17 cellular contexts compared by ENCODE assay signal in the genomic region with DNA sequence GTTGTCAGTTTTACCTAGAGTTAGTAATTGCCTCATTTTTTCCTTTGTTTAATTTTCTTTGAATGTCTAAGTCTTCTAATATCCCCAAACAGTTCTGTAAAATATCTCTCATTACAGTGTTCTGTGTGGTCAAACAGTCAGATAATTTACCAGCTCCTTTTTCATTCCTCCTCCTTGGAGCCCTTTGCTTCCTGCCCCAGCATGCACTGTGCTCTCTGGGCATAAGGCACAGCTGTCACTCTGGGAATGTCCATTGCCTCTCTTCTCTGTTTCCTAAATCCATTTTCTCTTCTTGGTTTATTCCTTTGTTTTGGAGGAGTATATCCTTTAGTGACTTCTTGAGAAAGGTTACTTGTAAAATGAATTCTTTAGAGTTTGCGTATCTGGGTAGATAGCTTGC.
DNase-seq lines count a peak whose midpoint lies in the region; ATAC-seq, FAIRE-seq and TF ChIP-seq lines count a peak whose summit lies in the region.
"Had no signal": no experiment of that assay in that cellular context is flagged by ENCODE, and none has a peak within 500 bp of the region (broad histone marks: within the 10 kb centered on the region; RNA-seq: fewer than 3 reads in every experiment).

No MANE protein-coding gene starts in this region.

- H3K4me1 Mint-ChIP-seq in GM23338, result peaks cover 22% of the 10 kb centered on the region
- H3K4me1 Mint-ChIP-seq in nephron, result peaks cover 51% of the 10 kb centered on the region

- in situ Hi-C loops in K562 (cut with MboI), result no loop called here

- CTCF ChIA-PET in K562 (lab: Yijun Ruan, JAX; ENCODE audit: low intra/inter-chr PET ratio), result no interaction called here

- FAIRE-seq in GM18507 (lab: Jason Lieb, UNC) (peak; percentile 9), K562 (lab: Jason Lieb, UNC) (no peak)
- FAIRE-seq: A549, GM12891 had no signal

- H4K20me1 ChIP-seq in GM23338 (replicated peaks; ENCODE audit: insufficient read depth) (no peaks in the 10 kb centered on the region), K562 (replicated peaks; ENCODE audit: control insufficient read depth, insufficient read depth, low read length) (no peaks in the 10 kb centered on the region)

- no peak for TF ChIP-seq POLR2A in K562 (conservative IDR thresholded peaks at IDR 0.05)

- no peaks in the 10 kb centered on the region for H3K9me3 ChIP-seq in K562 (replicated peaks; ENCODE audit: control insufficient read depth, insufficient read depth, low read depth, low read length)
- H3K9me3 ChIP-seq: A549, BE2C had no signal

- peak overlapping the region; percentile 77; the same call in 1 of the 2 replicates for H2AFZ ChIP-seq in GM23338
- no peak overlapping the region for H2AFZ ChIP-seq in K562 (ENCODE audit: low read depth, low read length)
- H2AFZ ChIP-seq: GM23248 had no signal

- no TSS peak for BruUV-seq in K562 (replicated peaks; lab: Mats Ljungman, UMichigan)

- TF ChIP-seq RAD21 in K562 (CRISPR knock-in tag; conservative IDR thresholded peaks at IDR 0.05 in 1 of 2, IDR thresholded peaks at IDR 0.05 in 1 of 2), result no peak

- DNase-seq in GM18507 (ENCODE audit: extremely low spot score, insufficient read length, low read depth) (no peak), GM23338 (ENCODE audit: low spot score) (no peak), K562 (ENCODE audit: extremely low read depth in 1 of 4, low spot score in 3 of 4) (no peak), islet precursor cell (no peak), iPS-NIHi7 (ENCODE audit: extremely low spot score) (no peak), foreskin melanocyte (no peak)
- no peak for DNase-seq in stimulated activated CD4-positive, alpha-beta T cell treated with anti-CD3 and anti-CD28 coated beads, Interleukin-4, amount 100 ng/mL, for 24 hours
- DNase-seq: BE2C; CD4-positive, alpha-beta memory T cell; DMS79; GM23248; H7; IMR-90 had no signal

- peaks cover 13% of the 10 kb centered on the region for H3K4me1 ChIP-seq in GM23338 (ENCODE audit: insufficient read depth)
- peaks cover 0 to 10% of the 10 kb centered on the region in 2 experiments; a peak in 4 of 5 replicates for H3K4me1 ChIP-seq in K562 (replicated peaks in 1 of 2; ENCODE audit: control insufficient read depth in 2 of 2, insufficient read depth in 2 of 2, low read length in 2 of 2)
- H3K4me1 ChIP-seq: A549 had no signal

- no peak for TF ChIP-seq EP300 in K562 (IDR thresholded peaks at IDR 0.05; ENCODE audit: low read length)

- H3K27me3 ChIP-seq in GM23338 (ENCODE audit: insufficient read depth), result no peaks in the 10 kb centered on the region
- no peaks in the 10 kb centered on the region for H3K27me3 ChIP-seq in K562 (ENCODE audit: control insufficient read depth in 2 of 2, insufficient read depth in 2 of 2, low read length in 2 of 2)
- H3K27me3 ChIP-seq: BE2C had no signal

- H3K4me3 ChIP-seq in GM23338, result no peak overlapping the region
- no peak overlapping the region for H3K4me3 ChIP-seq in K562
- H3K4me3 ChIP-seq: A549, GM23248 had no signal

- no peaks in the 10 kb centered on the region for H3K9me1 ChIP-seq in K562 (ENCODE audit: control insufficient read depth, insufficient read depth, low read length)

- intact Hi-C loops in K562 (cut with micrococcal nuclease), result no loop called here

- no peaks in the 10 kb centered on the region for H3K9me3 Mint-ChIP-seq in GM23338
- H3K9me3 Mint-ChIP-seq in nephron, result peaks cover 8% of the 10 kb centered on the region

- POLR2A ChIA-PET in K562 (lab: Yijun Ruan, JAX), result interaction anchor here (1.1 to 1.4 kb wide), 2 partner anchors 9 to 10 kb away, joined by 5 to 6 read pairs; no protein-coding TSS in a partner anchor

- H3K9ac ChIP-seq in K562 (ENCODE audit: insufficient read depth in 1 of 2, low read depth in 2 of 2, low read length in 2 of 2), result no peak overlapping the region; a peak in 1 of 4 replicates
- H3K9ac ChIP-seq: GM23248 had no signal

- no peaks in the 10 kb centered on the region for H3F3A ChIP-seq in GM23338 (replicated peaks; ENCODE audit: low read depth)

- TF ChIP-seq CTCF in GM23338 (conservative IDR thresholded peaks at IDR 0.05; ENCODE audit: low read depth in 2 of 2), result no peak
- TF ChIP-seq CTCF in K562 (IDR thresholded peaks at IDR 0.05 in 2 of 3, conservative IDR thresholded peaks at IDR 0.05 in 1 of 3; ENCODE audit: insufficient read depth in 2 of 3, low read depth in 1 of 3, low read length in 3 of 3), result no peak
- TF ChIP-seq CTCF in nephron (IDR thresholded peaks at IDR 0.05; ENCODE audit: unreplicated experiment in 3 of 3), result no peak

- H3K4me2 ChIP-seq in GM23338, result no peak overlapping the region
- no peak overlapping the region for H3K4me2 ChIP-seq in K562 (ENCODE audit: insufficient read depth, low read length)
- H3K4me2 ChIP-seq: A549 had no signal

- H3K4me3 Mint-ChIP-seq in GM23338 (no peak overlapping the region), nephron (no peak overlapping the region)
- H3K4me3 Mint-ChIP-seq: CD4-positive, alpha-beta memory T cell had no signal

- H3K36me3 ChIP-seq in GM23338 (ENCODE audit: insufficient read depth) (no peaks in the 10 kb centered on the region), K562 (ENCODE audit: control insufficient read depth, insufficient read depth, low read length) (no peaks in the 10 kb centered on the region)
- H3K36me3 ChIP-seq: BE2C had no signal

- H3K9me2 ChIP-seq in GM23338 (ENCODE audit: insufficient read depth), result no peaks in the 10 kb centered on the region

- no peaks in the 10 kb centered on the region for H3K27me3 Mint-ChIP-seq in GM23338 (ENCODE audit: insufficient read depth, low read depth, poor library complexity)
- no peaks in the 10 kb centered on the region for H3K27me3 Mint-ChIP-seq in nephron (ENCODE audit: low read depth)
- H3K27me3 Mint-ChIP-seq: CD4-positive, alpha-beta memory T cell had no signal

- no peaks in the 10 kb centered on the region for H3K79me2 ChIP-seq in GM23338 (replicated peaks; ENCODE audit: insufficient read depth)
- peaks cover 88% of the 10 kb centered on the region for H3K79me2 ChIP-seq in K562 (ENCODE audit: control insufficient read depth, insufficient read depth, low read length)

- WGBS in K562 (ENCODE audit: insufficient coverage, low coverage, missing lambda C conversion rate), result 100% methylated on average over 1 of the region's 1 CpG

- ATAC-seq in GM23338 (no peak), K562 (no peak; the same call in 2 of the 3 replicates)
- ATAC-seq: A549 had no signal

- no peak overlapping the region for H3K27ac ChIP-seq in GM23338 (ENCODE audit: low read depth)
- H3K27ac ChIP-seq in K562 (ENCODE audit: extremely low read depth, low read depth, low read length), result no peak overlapping the region
- H3K27ac ChIP-seq: A549, C4-2B, GM23248 had no signal

- H3K36me3 Mint-ChIP-seq in GM23338 (ENCODE audit: low read depth), result no peaks in the 10 kb centered on the region
- no peaks in the 10 kb centered on the region for H3K36me3 Mint-ChIP-seq in nephron (ENCODE audit: low read depth)
- H3K36me3 Mint-ChIP-seq: CD4-positive, alpha-beta memory T cell had no signal

- H3K27ac Mint-ChIP-seq in GM23338 (no peak overlapping the region), nephron (peak overlapping the region; percentile 38 to 84 (median 82))
- H3K27ac Mint-ChIP-seq: CD4-positive, alpha-beta memory T cell had no signal

TF ChIP-seq in GM23338, 12 proteins besides CTCF, POLR2A, EP300 and RAD21 (continues in another document):
- no peak for TF ChIP-seq EZH2phosphoT487 (IDR thresholded peaks at IDR 0.05; ENCODE audit: unreplicated experiment)
- TF ChIP-seq ZNF331 (CRISPR knock-in tag; IDR thresholded peaks at IDR 0.05; ENCODE audit: low read depth), result no peak
- TF ChIP-seq NANOG (IDR thresholded peaks at IDR 0.05; ENCODE audit: borderline replicate concordance), result no peak
- no peak for TF ChIP-seq POLR2AphosphoS5 (IDR thresholded peaks at IDR 0.05; ENCODE audit: low read depth)

TF ChIP-seq in K562, 482 proteins besides CTCF, POLR2A, EP300 and RAD21:
- peak; percentile 29; the same call in 1 of the 2 replicates for TF ChIP-seq ZSCAN29 (IDR thresholded peaks at IDR 0.05)
- no peak for TF ChIP-seq LCOR (CRISPR knock-in tag; IDR thresholded peaks at IDR 0.05)
- TF ChIP-seq FOSL1 (tag; conservative IDR thresholded peaks at IDR 0.05), result no peak
- no peak for TF ChIP-seq HCFC1 (IDR thresholded peaks at IDR 0.05; ENCODE audit: low read depth, low read length)
